Comparison of ENCODE assay signal across 8 cellular contexts in the genomic region with DNA sequence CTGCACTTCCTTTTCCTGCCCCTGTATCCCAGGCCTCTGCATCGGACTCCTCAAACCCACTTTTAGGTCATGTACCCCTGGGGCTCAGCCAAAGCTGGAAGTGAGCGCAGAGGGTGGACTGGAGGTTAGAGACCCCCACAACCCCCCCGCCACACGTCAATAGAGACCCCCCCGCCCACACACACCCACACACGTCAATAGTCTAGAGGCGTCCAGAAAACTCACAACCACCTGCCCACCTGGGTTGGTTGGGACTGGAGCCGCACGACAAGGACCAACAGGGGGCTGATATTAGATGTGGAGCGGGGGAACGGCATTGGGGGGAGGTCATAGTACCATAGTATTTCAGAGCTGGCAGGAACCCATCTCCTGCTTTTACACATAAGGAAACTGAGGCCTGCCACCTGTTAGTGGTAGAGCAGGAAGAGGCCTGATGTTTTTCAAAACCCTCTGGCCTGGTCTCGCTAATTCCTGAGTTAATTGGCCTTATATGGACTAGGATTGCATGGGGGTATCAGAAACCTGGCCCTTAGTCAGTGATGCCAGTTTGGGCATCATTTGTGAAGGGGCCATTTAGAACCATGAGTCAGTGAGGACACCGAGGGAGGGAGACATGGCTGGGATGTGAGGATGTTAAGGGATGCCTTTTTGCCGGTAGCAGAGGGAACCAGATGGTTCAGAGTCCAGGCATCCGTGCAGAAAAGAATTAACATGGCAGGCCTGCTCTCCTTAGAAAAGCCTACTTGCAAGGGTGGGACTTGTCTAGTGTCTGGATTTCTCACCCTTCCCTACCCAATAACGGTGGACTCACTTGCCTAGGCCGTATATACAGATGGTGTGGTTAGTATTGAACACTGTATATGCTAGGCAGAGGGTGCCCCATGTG. TPM values are rescaled to one million over a fixed set of nuclear protein-coding genes. Genes with fewer than 3 reads are reported as not detected.
DNase-seq lines count a peak whose midpoint lies in the region; ATAC-seq, FAIRE-seq and TF ChIP-seq lines count a peak whose summit lies in the region.

No MANE protein-coding gene starts in this region.

- WGBS in GM23248 (ENCODE audit: low coverage in 1 of 2, low lambda C conversion rate in 2 of 2, missing lambda C conversion rate in 2 of 2), 2 experiments = 35 to 38% methylated on average over 14 to 17 of the region's 17 CpGs

- H3K9me2 ChIP-seq in GM23248 (ENCODE audit: insufficient read depth) (no peaks in the 10 kb centered on the region), SU-DHL-6 (replicated peaks; ENCODE audit: insufficient read depth, low read length) (no peaks in the 10 kb centered on the region)

- peak overlapping the region; percentile 69 for H3K4me3 ChIP-seq in GM23248
- H3K4me3 ChIP-seq in SU-DHL-6 (ENCODE audit: insufficient read depth, low read length, poor library complexity, severe bottlenecking) = peak overlapping the region; percentile 73
- peak overlapping the region; percentile 63 to 90 (median 79) for H3K4me3 ChIP-seq in skin epidermis

- H4K20me1 ChIP-seq in GM23248 (ENCODE audit: insufficient read depth) = no peaks in the 10 kb centered on the region
- no peaks in the 10 kb centered on the region for H4K20me1 ChIP-seq in SU-DHL-6 (ENCODE audit: low read depth, low read length)

- no peaks in the 10 kb centered on the region for H3F3A ChIP-seq in GM23248 (ENCODE audit: insufficient read depth)
- no peaks in the 10 kb centered on the region for H3F3A ChIP-seq in SU-DHL-6 (ENCODE audit: insufficient read depth)

- TF ChIP-seq CTCF in SU-DHL-6 (IDR thresholded peaks at IDR 0.05; ENCODE audit: insufficient read depth, low read length, poor library complexity, severe bottlenecking) = no peak

- ATAC-seq in HG03025 (IDR thresholded peaks at IDR 0.05; ENCODE audit: low FRiP score, unreplicated experiment) = no peak

- peak overlapping the region; percentile 80 for H3K9ac ChIP-seq in GM23248
- H3K9ac ChIP-seq in SU-DHL-6 (ENCODE audit: low read length) = peak overlapping the region; percentile 70

- H3K79me2 ChIP-seq in GM23248 (ENCODE audit: insufficient read depth) (peaks cover 44% of the 10 kb centered on the region), SU-DHL-6 (ENCODE audit: insufficient read depth, low read length) (no peaks in the 10 kb centered on the region)

- H2AFZ ChIP-seq in GM23248 (peak overlapping the region; percentile 95), SU-DHL-6 (ENCODE audit: low read depth, low read length, severe bottlenecking) (no peak overlapping the region)

- H3K36me3 ChIP-seq in GM23248 (ENCODE audit: low read depth) = no peaks in the 10 kb centered on the region
- no peaks in the 10 kb centered on the region for H3K36me3 ChIP-seq in SU-DHL-6 (ENCODE audit: low read length)

- H3K4me1 ChIP-seq in GM23248 (ENCODE audit: insufficient read depth) = peaks cover 18% of the 10 kb centered on the region

- no peak for FAIRE-seq in frontal cortex (lab: Jason Lieb, UNC)

- peak overlapping the region; percentile 82 for H3K4me2 ChIP-seq in GM23248 (ENCODE audit: unreplicated experiment)
- H3K4me2 ChIP-seq in SU-DHL-6 (ENCODE audit: low read depth, low read length, poor library complexity, severe bottlenecking) = peak overlapping the region; percentile 79

- no peaks in the 10 kb centered on the region for H3K9me3 ChIP-seq in GM23248 (ENCODE audit: low read depth)
- H3K9me3 ChIP-seq in SU-DHL-6 (ENCODE audit: insufficient read depth, low read length) = no peaks in the 10 kb centered on the region

- no peak overlapping the region for H3K27ac ChIP-seq in GM23248
- no peak overlapping the region for H3K27ac ChIP-seq in SU-DHL-6 (ENCODE audit: low read depth, low read length)
- H3K27ac ChIP-seq in skin epidermis = peak overlapping the region in 14 of 21 experiments; percentile 58 to 95 (median 86)

- in situ Hi-C loops in GM23248 (cut with MboI) = no loop called here

- H3K27me3 ChIP-seq in GM23248 (replicated peaks; ENCODE audit: insufficient read depth) (no peaks in the 10 kb centered on the region), SU-DHL-6 (ENCODE audit: low read length) (no peaks in the 10 kb centered on the region)

- DNase-seq in GM23248 (peak; percentile 38), frontal cortex (ENCODE audit: low spot score in 2 of 2) (peak; percentile 41 to 50), putamen (ENCODE audit: low spot score) (no peak), activated gamma-delta T cell (lab: John Stamatoyannopoulos, UW) (no peak)
- no peak for DNase-seq in stimulated activated CD4-positive, alpha-beta T cell treated with anti-CD3 and anti-CD28 coated beads, Interleukin-2, amount 100 ng/mL, for 48 hours

RNA-seq across cellular contexts. Expression of gene NENF, which starts 1.1 kb away (rescaled TPM):
- 63.2 and 86.9 TPM in 2 replicates for total RNA-seq in GM23248 (2014; rRNA removed; shearing (Covaris generic))
- polyA plus RNA-seq in GM23248 (2016; fragmentation: Nextera tagmentation; extraction: Ambion mirVana) = 160 and 162 TPM in 2 replicates
- 21.2 TPM for total RNA-seq in frontal cortex

RNA-seq across cellular contexts. Expression of gene PACC1, which starts 19.1 kb away (rescaled TPM):
- 4.4 and 6.9 TPM in 2 replicates for total RNA-seq in GM23248 (2014; rRNA removed; shearing (Covaris generic))
- 4.7 and 5.4 TPM in 2 replicates for polyA plus RNA-seq in GM23248 (2016; fragmentation: Nextera tagmentation; extraction: Ambion mirVana)
- 26.5 TPM for total RNA-seq in frontal cortex

Comparison
In these comparisons a context has a peak if more than half of its experiments do, and no peak if none do; other contexts are left out.
1. DNase-seq: peak in GM23248 (single experiment) and frontal cortex (2 of 2); none in putamen (single experiment), activated gamma-delta T cell (single experiment) and stimulated activated CD4-positive, alpha-beta T cell treated with anti-CD3 and anti-CD28 coated beads, Interleukin-2, amount 100 ng/mL, for 48 hours (0 of 2).
2. H3K27ac ChIP-seq: peak in skin epidermis (14 of 21); none in GM23248 (single experiment) and SU-DHL-6 (single experiment).
3. Peak in every context shown above with its lines, with median percentiles within 50 percentile points of each other: H3K4me3 ChIP-seq.